16 cellular contexts compared by ENCODE assay signal in genomic region chr19:17124025-17124424, GRCh38. TPM values are rescaled to one million over a fixed set of nuclear protein-coding genes. Genes with fewer than 3 reads are reported as not detected.
DNase-seq lines count a peak whose midpoint lies in the region; ATAC-seq and TF ChIP-seq lines count a peak whose summit lies in the region.
"Had no signal": no experiment of that assay in that cellular context is flagged by ENCODE, and none has a peak within 500 bp of the region (broad histone marks: within the 10 kb centered on the region; RNA-seq: fewer than 3 reads in every experiment).

No MANE protein-coding gene starts in this region.

- H3K9me3 ChIP-seq in CD4-positive, alpha-beta T cell (ENCODE audit: control insufficient read depth, low read length), result no peaks in the 10 kb centered on the region
- H3K9me3 ChIP-seq in osteoblast (ENCODE audit: low read depth, low read length), result no peaks in the 10 kb centered on the region
- H3K9me3 ChIP-seq: adrenal gland, BE2C, left lung, SJCRH30 had no signal

- H3K4me1 Mint-ChIP-seq in CD4-positive, alpha-beta T cell (ENCODE audit: low read depth), result peaks cover 54% of the 10 kb centered on the region
- H3K4me1 Mint-ChIP-seq in activated naive CD8-positive, alpha-beta T cell treated with anti-CD3 and anti-CD28 coated beads, Interleukin-2, amount 10 ng/mL, durations not matched to agents 7 days and 5 days, result peaks cover 43% of the 10 kb centered on the region

- no peak overlapping the region for H3K4me3 ChIP-seq in HL-60 (replicated peaks; ENCODE audit: insufficient read depth, low read length)
- H3K4me3 ChIP-seq in osteoblast (ENCODE audit: insufficient read depth, low read length), result no peak overlapping the region
- H3K4me3 ChIP-seq: adrenal gland, GM23338, left lung, psoas muscle, SJCRH30 had no signal

- H4K20me1 ChIP-seq in osteoblast (ENCODE audit: insufficient read depth, low read length), result peaks cover 5% of the 10 kb centered on the region

- CTCF ChIA-PET in CD4-positive, alpha-beta T cell (lab: Charles Lee), result no interaction called here

- H3K27me3 ChIP-seq in CD4-positive, alpha-beta T cell (ENCODE audit: control insufficient read depth, insufficient read depth, low read length), result no peaks in the 10 kb centered on the region
- H3K27me3 ChIP-seq in HL-60 (ENCODE audit: insufficient read depth, poor library complexity, severe bottlenecking), result no peaks in the 10 kb centered on the region
- no peaks in the 10 kb centered on the region for H3K27me3 ChIP-seq in osteoblast (ENCODE audit: insufficient read depth, low read length)
- H3K27me3 ChIP-seq: adrenal gland, BE2C, left lung, SJCRH30 had no signal

- peaks cover 77% of the 10 kb centered on the region for H3K79me2 ChIP-seq in osteoblast (ENCODE audit: insufficient read depth, low read length)

- no peak overlapping the region for H3K27ac ChIP-seq in CD4-positive, alpha-beta T cell (ENCODE audit: low read depth, low read length)
- peak overlapping the region; percentile 97 for H3K27ac ChIP-seq in HL-60 (replicated peaks)
- H3K27ac ChIP-seq in osteoblast (ENCODE audit: low read depth, low read length), result peak overlapping the region; percentile 25
- H3K27ac ChIP-seq: adrenal gland, psoas muscle, SJCRH30 had no signal

- no peak for ATAC-seq in CD4-positive, alpha-beta T cell (ENCODE audit: poor library complexity)
- ATAC-seq in activated naive CD8-positive, alpha-beta T cell treated with anti-CD3 and anti-CD28 coated beads, Interleukin-2, amount 10 ng/mL, durations not matched to agents 7 days and 5 days (ENCODE audit: low read depth), result no peak
- no peak for ATAC-seq in Right ventricle myocardium inferior
- ATAC-seq: GM23338, left lung, psoas muscle had no signal

- no peak for TF ChIP-seq CTCF in CD4-positive, alpha-beta T cell (IDR thresholded peaks at IDR 0.05)
- TF ChIP-seq CTCF in HL-60 (IDR thresholded peaks at IDR 0.05; ENCODE audit: insufficient read depth, low read length), result no peak
- TF ChIP-seq CTCF in osteoblast (IDR thresholded peaks at IDR 0.05; ENCODE audit: extremely low read depth, low read depth, low read length), result no peak

- intact Hi-C loops in CD4-positive, alpha-beta T cell (cut with DNase I, micrococcal nuclease), result loop anchor here in 1 of 2 experiments (10.0 kb wide), 1 partner anchor 61 kb away; no protein-coding TSS in a partner anchor
- intact Hi-C loops in Right ventricle myocardium inferior (cut with DNase I), result no loop called here

- H3K9me3 Mint-ChIP-seq in CD4-positive, alpha-beta T cell, result no peaks in the 10 kb centered on the region
- H3K9me3 Mint-ChIP-seq in activated naive CD8-positive, alpha-beta T cell treated with anti-CD3 and anti-CD28 coated beads, Interleukin-2, amount 10 ng/mL, durations not matched to agents 7 days and 5 days, result no peaks in the 10 kb centered on the region
- H3K9me3 Mint-ChIP-seq: GM23338 had no signal

- no peaks in the 10 kb centered on the region for H3K27me3 Mint-ChIP-seq in CD4-positive, alpha-beta T cell
- H3K27me3 Mint-ChIP-seq in activated naive CD8-positive, alpha-beta T cell treated with anti-CD3 and anti-CD28 coated beads, Interleukin-2, amount 10 ng/mL, durations not matched to agents 7 days and 5 days, result no peaks in the 10 kb centered on the region

- no peak overlapping the region for H2AFZ ChIP-seq in osteoblast (ENCODE audit: low read length)
- H2AFZ ChIP-seq: GM23338 had no signal

- H3K36me3 Mint-ChIP-seq in CD4-positive, alpha-beta T cell (ENCODE audit: low read depth), result peaks cover 44% of the 10 kb centered on the region
- H3K36me3 Mint-ChIP-seq in activated naive CD8-positive, alpha-beta T cell treated with anti-CD3 and anti-CD28 coated beads, Interleukin-2, amount 10 ng/mL, durations not matched to agents 7 days and 5 days, result peaks cover 42% of the 10 kb centered on the region

- no peak overlapping the region for H3K4me2 ChIP-seq in osteoblast (ENCODE audit: insufficient read depth, low read length)
- H3K4me2 ChIP-seq: GM23338 had no signal

- peaks cover 21% of the 10 kb centered on the region for H3K36me3 ChIP-seq in osteoblast (ENCODE audit: insufficient read depth, low read length)
- H3K36me3 ChIP-seq: adrenal gland, BE2C had no signal

- peak overlapping the region; percentile 97 for H3K27ac Mint-ChIP-seq in CD4-positive, alpha-beta T cell
- H3K27ac Mint-ChIP-seq in activated naive CD8-positive, alpha-beta T cell treated with anti-CD3 and anti-CD28 coated beads, Interleukin-2, amount 10 ng/mL, durations not matched to agents 7 days and 5 days, result peak overlapping the region; percentile 99

- peaks cover 28% of the 10 kb centered on the region for H3K4me1 ChIP-seq in osteoblast (ENCODE audit: insufficient read depth, low read length)
- H3K4me1 ChIP-seq: psoas muscle had no signal

- POLR2A ChIA-PET in CD4-positive, alpha-beta T cell (lab: Charles Lee), result interaction anchor here (2.7 to 3.7 kb wide), 2 partner anchors 49 to 60 kb away, joined by 47 to 88 read pairs; partner anchors contain the start of genes HAUS8 and MYO9B
- POLR2A ChIA-PET in activated naive CD8-positive, alpha-beta T cell treated with anti-CD3 and anti-CD28 coated beads, Interleukin-2, amount 10 ng/mL, durations not matched to agents 7 days and 5 days (lab: Charles Lee), result interaction anchor here (0.5 to 3.4 kb wide), 6 partner anchors 15 to 158 kb away, joined by 3 to 64 read pairs (median 17); partner anchors contain the start of genes ANKLE1, HAUS8 and MYO9B

- peak overlapping the region; percentile 38 for H3K4me3 Mint-ChIP-seq in CD4-positive, alpha-beta T cell
- peak overlapping the region; percentile 89 for H3K4me3 Mint-ChIP-seq in activated naive CD8-positive, alpha-beta T cell treated with anti-CD3 and anti-CD28 coated beads, Interleukin-2, amount 10 ng/mL, durations not matched to agents 7 days and 5 days
- H3K4me3 Mint-ChIP-seq: GM23338 had no signal

- no peak for DNase-seq in CD4-positive, alpha-beta T cell
- DNase-seq in HL-60 (ENCODE audit: low read depth in 1 of 2, low spot score in 1 of 2) (no peak), osteoblast (ENCODE audit: insufficient read length, low spot score, missing footprints) (no peak), Right ventricle myocardium inferior (ENCODE audit: missing footprints) (no peak), NCI-H1048 (lab: John Stamatoyannopoulos, UW) (no peak)
- DNase-seq in activated naive CD8-positive, alpha-beta T cell treated with anti-CD3 and anti-CD28 coated beads, Interleukin-2, amount 10 ng/mL, durations not matched to agents 7 days and 5 days, result no peak
- no peak for DNase-seq in effector CD4-positive, alpha-beta T cell
- DNase-seq: adrenal gland, BE2C, DND-41, left lung, NCI-H1694 treated with DMSO at 0.1 percent for 48 hours, NCI-H446, psoas muscle, SJCRH30 had no signal

RNA-seq across cellular contexts. Expression of gene MYO9B, which starts 48.4 kb away (rescaled TPM):
- total RNA-seq in CD4-positive, alpha-beta T cell, result 100 to 1,000 TPM; 176 to 184 TPM
- total RNA-seq in activated naive CD8-positive, alpha-beta T cell treated with anti-CD3 and anti-CD28 coated beads, Interleukin-2, amount 10 ng/mL, durations not matched to agents 7 days and 5 days, result 100 to 1,000 TPM; 275 to 285 TPM
- total RNA-seq in osteoblast, result 86.9 and 96.6 TPM in 2 replicates
- total RNA-seq in Right ventricle myocardium inferior, result 33.2 TPM

RNA-seq across cellular contexts. Expression of gene HAUS8, which starts 48.8 kb away (rescaled TPM):
- 10 to 100 TPM; 20.6 to 20.7 TPM for total RNA-seq in CD4-positive, alpha-beta T cell
- total RNA-seq in activated naive CD8-positive, alpha-beta T cell treated with anti-CD3 and anti-CD28 coated beads, Interleukin-2, amount 10 ng/mL, durations not matched to agents 7 days and 5 days, result 10 to 100 TPM; 50.7 to 51.7 TPM
- 1.8 and 2.1 TPM in 2 replicates for total RNA-seq in osteoblast
- 5.4 TPM for total RNA-seq in Right ventricle myocardium inferior
